8 cellular contexts compared by ENCODE assay signal in the genomic region with DNA sequence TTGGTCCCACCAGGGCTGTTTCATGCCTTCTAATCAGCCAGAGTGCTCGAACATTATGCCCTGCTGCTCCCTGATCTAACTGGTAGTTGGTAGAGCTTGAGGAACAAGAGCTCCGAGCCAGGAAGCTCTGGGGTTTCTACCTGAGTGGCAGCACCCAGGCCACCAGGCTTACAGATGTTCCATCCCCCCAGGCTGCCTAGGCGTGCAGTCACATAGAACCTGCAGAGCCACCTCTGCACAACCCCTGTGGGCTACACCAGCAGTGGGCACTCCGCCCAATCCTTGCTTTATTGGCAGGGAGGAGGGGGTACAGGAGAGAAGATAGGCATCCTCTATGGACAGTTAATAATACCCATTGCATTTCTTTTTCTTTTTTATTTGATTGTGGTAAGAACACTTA. TPM values are rescaled to one million over a fixed set of nuclear protein-coding genes. Genes with fewer than 3 reads are reported as not detected.
DNase-seq lines count a peak whose midpoint lies in the region; ATAC-seq, FAIRE-seq and TF ChIP-seq lines count a peak whose summit lies in the region.

No MANE protein-coding gene starts in this region.

- H3K36me3 ChIP-seq in ascending aorta, result peaks cover 51 to 74% of the 10 kb centered on the region in 2 donors
- peaks cover 6 to 8% of the 10 kb centered on the region in 2 donors for H3K36me3 ChIP-seq in small intestine (ENCODE audit: control insufficient read depth in 2 of 2, insufficient read depth in 2 of 2, low read length in 2 of 2)

- H3K27ac ChIP-seq in ascending aorta, result peak overlapping the region; percentile 74 to 87
- peak overlapping the region; percentile 0 to 24 for H3K27ac ChIP-seq in small intestine (ENCODE audit: low read depth in 1 of 2, low read length in 1 of 2)
- no peak overlapping the region for H3K27ac ChIP-seq in foreskin keratinocyte

- DNase-seq in ascending aorta (ENCODE audit: low spot score in 2 of 2) (no peak), small intestine (no peak), COLO829 (ENCODE audit: low spot score) (no peak), amniotic stem cell (lab: John Stamatoyannopoulos, UW) (no peak), foreskin keratinocyte (no peak), SKM-1 treated with dmso at 0.1 percent for 144 hours (lab: John Stamatoyannopoulos, UW; ENCODE audit: unreplicated experiment) (no peak)

- no peak for FAIRE-seq in small intestine (lab: Jason Lieb, UNC)

- intact Hi-C loops in ascending aorta (cut with DNase I), result loop anchor here (1.0 kb wide), 2 partner anchors 22 to 42 kb away; a partner anchor contains a TSS

- H3K4me1 ChIP-seq in ascending aorta, result peaks cover 15 to 63% of the 10 kb centered on the region in 2 donors
- H3K4me1 ChIP-seq in small intestine (ENCODE audit: control insufficient read depth in 2 of 2, insufficient read depth in 1 of 2, low read depth in 1 of 2, low read length in 1 of 2), result peaks cover 0 to 6% of the 10 kb centered on the region in 2 donors
- no peaks in the 10 kb centered on the region for H3K4me1 ChIP-seq in foreskin keratinocyte

- H3K27me3 ChIP-seq in ascending aorta (no peaks in the 10 kb centered on the region), small intestine (ENCODE audit: control insufficient read depth in 2 of 2, insufficient read depth in 2 of 2, low read length in 2 of 2) (no peaks in the 10 kb centered on the region), foreskin keratinocyte (no peaks in the 10 kb centered on the region)

- peak; percentile 76 for ATAC-seq in GM18909 (IDR thresholded peaks at IDR 0.05; ENCODE audit: poor library complexity, unreplicated experiment)
- peak; percentile 67 for ATAC-seq in HG02885 (IDR thresholded peaks at IDR 0.05; ENCODE audit: poor library complexity, unreplicated experiment)
- ATAC-seq in foreskin keratinocyte, result no peak

- WGBS in small intestine, 3 donors, result 68 to 78% (median 78%) methylated on average over 4 of the region's 4 CpGs

- TF ChIP-seq CTCF in ascending aorta (IDR thresholded peaks at IDR 0.05) (no peak), foreskin keratinocyte (conservative IDR thresholded peaks at IDR 0.05) (no peak)

- no peaks in the 10 kb centered on the region for H3K9me3 ChIP-seq in ascending aorta
- H3K9me3 ChIP-seq in small intestine (ENCODE audit: control insufficient read depth, low read depth), result no peaks in the 10 kb centered on the region

- H3K4me3 ChIP-seq in ascending aorta (peak overlapping the region in 1 of 2 donors; percentile 1), small intestine (ENCODE audit: low read depth in 1 of 2, low read length in 2 of 2) (no peak overlapping the region)

RNA-seq across cellular contexts. Expression of a gene that starts 21.8 kb away (rescaled TPM):
- total RNA-seq in ascending aorta (15.8 TPM), foreskin keratinocyte (1.2 and 2.1 TPM in 2 replicates)
- polyA plus RNA-seq in small intestine (10 to 100 TPM in 1 of 3 donors, 1 to 10 TPM in 2; 1.8 to 10.9 (median 6.2) TPM), foreskin keratinocyte (1.5 and 1.8 TPM in 2 replicates)
